In genomic region chr10:124916098-124916584, GRCh38 we compare ENCODE assay signal across 8 cellular contexts.
DNase-seq lines count a peak whose midpoint lies in the region; ATAC-seq, FAIRE-seq and TF ChIP-seq lines count a peak whose summit lies in the region.

No MANE protein-coding gene starts in this region.

- H3K27ac ChIP-seq in VCaP, result peak overlapping the region; percentile 85

- H3K4me3 ChIP-seq in GM12875 (ENCODE audit: low read depth, low read length) (peak overlapping the region; percentile 84), foreskin fibroblast (ENCODE audit: low read depth in 1 of 2, low read length in 2 of 2) (peak overlapping the region; percentile 72 to 75)

- FAIRE-seq in HTR-8/SVneo (lab: Jason Lieb, UNC), result no peak

- DNase-seq in foreskin fibroblast (peak in 1 of 2 donors; percentile 31), pons (ENCODE audit: low spot score) (peak; percentile 39), germinal center (ENCODE audit: low spot score) (no peak), HTR-8/SVneo (ENCODE audit: insufficient read length, low spot score) (no peak), NCI-H128 (lab: John Stamatoyannopoulos, UW; ENCODE audit: unreplicated experiment) (no peak)

- TF ChIP-seq CTCF in GM12875 (IDR thresholded peaks at IDR 0.05; ENCODE audit: borderline replicate concordance, insufficient read depth, low read depth, low read length) (no peak), VCaP (conservative IDR thresholded peaks at IDR 0.05) (no peak), foreskin fibroblast (IDR thresholded peaks at IDR 0.05; ENCODE audit: low read depth, low read length) (no peak)

- ATAC-seq in HG02981 (IDR thresholded peaks at IDR 0.05; ENCODE audit: unreplicated experiment), result peak; percentile 2
